In the genomic region with DNA sequence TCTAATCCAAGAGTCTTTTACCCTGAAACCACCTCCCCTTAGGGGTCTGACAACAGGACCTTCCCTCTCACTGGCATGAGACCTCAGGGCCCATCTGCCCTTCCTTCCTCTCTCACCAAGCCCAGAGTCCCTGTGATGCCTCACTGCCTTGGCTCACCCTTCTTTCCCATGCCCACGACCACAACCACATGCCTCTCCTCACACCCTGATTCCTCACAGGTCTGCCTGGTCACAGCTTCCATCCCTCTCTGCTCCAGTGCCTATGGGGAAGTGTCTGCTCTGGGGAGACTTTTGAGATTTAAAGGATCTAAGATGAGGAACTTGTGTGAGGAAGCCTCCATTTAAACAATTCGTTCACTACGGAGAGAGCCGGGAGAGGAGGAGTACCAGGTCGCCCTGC, we compare ENCODE assay signal across 28 cellular contexts.
"Had no signal": no experiment of that assay in that cellular context is flagged by ENCODE, and none has a peak within 500 bp of the region (broad histone marks: within the 10 kb centered on the region; RNA-seq: fewer than 3 reads in every experiment).

No MANE protein-coding gene starts in this region.

- H3K4me3 ChIP-seq: coronary artery, dorsolateral prefrontal cortex had no signal

- H3K27ac ChIP-seq: brain microvascular endothelial cell, coronary artery, dorsolateral prefrontal cortex had no signal

- H3K4me1 Mint-ChIP-seq: activated CD4-positive, alpha-beta T cell treated with anti-CD3 and anti-CD28 coated beads for 36 hours; activated CD4-positive, alpha-beta T cell treated with anti-CD3 and anti-CD28 coated beads, Interleukin-2, amount 10 ng/mL, durations not matched to agents 24 days and 14 days; activated T-helper 17 cell treated with anti-CD3 and anti-CD28 coated beads, Interleukin-2, amount 50 U/mL, for 72 hours; central memory CD8-positive, alpha-beta T cell had no signal

- DNase-seq: activated CD4-positive, alpha-beta memory T cell treated with anti-CD3 and anti-CD28 coated beads for 36 hours; activated CD4-positive, alpha-beta T cell treated with anti-CD3 and anti-CD28 coated beads for 36 hours; activated CD4-positive, alpha-beta T cell treated with anti-CD3 and anti-CD28 coated beads, Interleukin-2, amount 10 ng/mL, durations not matched to agents 24 days and 14 days; activated CD4-positive, CD25-positive, alpha-beta regulatory T cell; activated CD4-positive, CD25-positive, alpha-beta regulatory T cell treated with anti-CD3 and anti-CD28 coated beads, Interleukin-2, amount 50 U/mL, for 72 hours; activated CD8-positive, alpha-beta memory T cell treated with anti-CD3 and anti-CD28 coated beads, Interleukin-2, amount 50 U/mL, for 48 hours; activated CD8-positive, alpha-beta T cell treated with anti-CD3 and anti-CD28 coated beads, Interleukin-2, amount 10 ng/mL, durations not matched to agents 7 days and 5 days; activated effector memory CD4-positive, alpha-beta T cell treated with Interleukin-2 at 50 U/mL for 16 hours; activated gamma-delta T cell treated with Interleukin-2 at 50 U/mL for 16 hours; activated naive CD4-positive, alpha-beta T cell treated with anti-CD3 and anti-CD28 coated beads, Interleukin-2, amount 50 U/mL, for 16 hours; activated naive CD4-positive, alpha-beta T cell treated with Interleukin-2 at 50 U/mL for 16 hours; activated T-cell treated with anti-CD3 and anti-CD28 coated beads for 4 hours; activated T-cell treated with anti-CD3 and anti-CD28 coated beads, Interleukin-2, amount 50 U/mL, for 24 hours; amniotic stem cell; anterior cingulate cortex; dorsolateral prefrontal cortex; effector memory CD4-positive, alpha-beta T cell; endodermal cell; foreskin fibroblast; glutamatergic neuron; T-helper 2 cell had no signal

- H3K4me3 Mint-ChIP-seq: activated CD4-positive, alpha-beta memory T cell treated with anti-CD3 and anti-CD28 coated beads for 36 hours; activated CD4-positive, alpha-beta T cell treated with anti-CD3 and anti-CD28 coated beads for 36 hours; activated CD4-positive, alpha-beta T cell treated with anti-CD3 and anti-CD28 coated beads, Interleukin-2, amount 10 ng/mL, durations not matched to agents 24 days and 14 days; activated CD8-positive, alpha-beta T cell treated with anti-CD3 and anti-CD28 coated beads, Interleukin-2, amount 10 ng/mL, durations not matched to agents 7 days and 5 days; activated naive CD8-positive, alpha-beta T cell; activated T-cell treated with anti-CD3 and anti-CD28 coated beads, Interleukin-2, amount 50 U/mL, for 24 hours; activated T-helper 17 cell treated with anti-CD3 and anti-CD28 coated beads, Interleukin-2, amount 50 U/mL, for 72 hours; central memory CD8-positive, alpha-beta T cell; dendritic cell treated with granulocyte-macrophage colony-stimulating factor and Interleukin-4, amounts not matched to agents 40 ng/mL and 50 ng/mL, for 4 days; endodermal cell had no signal

- H3K27me3 ChIP-seq: brain microvascular endothelial cell had no signal

- H3K27ac Mint-ChIP-seq: activated CD4-positive, alpha-beta memory T cell treated with anti-CD3 and anti-CD28 coated beads for 36 hours; activated CD4-positive, alpha-beta T cell treated with anti-CD3 and anti-CD28 coated beads for 36 hours; activated CD4-positive, alpha-beta T cell treated with anti-CD3 and anti-CD28 coated beads, Interleukin-2, amount 10 ng/mL, durations not matched to agents 24 days and 14 days; activated CD8-positive, alpha-beta T cell treated with anti-CD3 and anti-CD28 coated beads, Interleukin-2, amount 10 ng/mL, durations not matched to agents 7 days and 5 days; activated naive CD8-positive, alpha-beta T cell; activated T-cell treated with anti-CD3 and anti-CD28 coated beads, Interleukin-2, amount 50 U/mL, for 24 hours; activated T-helper 17 cell treated with anti-CD3 and anti-CD28 coated beads, Interleukin-2, amount 50 U/mL, for 72 hours; dendritic cell treated with granulocyte-macrophage colony-stimulating factor and Interleukin-4, amounts not matched to agents 40 ng/mL and 50 ng/mL, for 4 days; endodermal cell had no signal

- H3K9me3 Mint-ChIP-seq: activated CD4-positive, alpha-beta memory T cell treated with anti-CD3 and anti-CD28 coated beads for 36 hours; activated CD4-positive, alpha-beta T cell treated with anti-CD3 and anti-CD28 coated beads, Interleukin-2, amount 10 ng/mL, durations not matched to agents 24 days and 14 days; activated T-cell treated with anti-CD3 and anti-CD28 coated beads, Interleukin-2, amount 50 U/mL, for 24 hours; activated T-helper 17 cell treated with anti-CD3 and anti-CD28 coated beads, Interleukin-2, amount 50 U/mL, for 72 hours; central memory CD8-positive, alpha-beta T cell had no signal

- H3K36me3 ChIP-seq: brain microvascular endothelial cell had no signal

- ATAC-seq: activated CD4-positive, alpha-beta T cell treated with anti-CD3 and anti-CD28 coated beads for 36 hours; activated CD8-positive, alpha-beta T cell treated with anti-CD3 and anti-CD28 coated beads, Interleukin-2, amount 10 ng/mL, durations not matched to agents 7 days and 5 days; activated T-helper 17 cell treated with anti-CD3 and anti-CD28 coated beads, Interleukin-2, amount 50 U/mL, for 72 hours; esophagus mucosa had no signal

- H3K27me3 Mint-ChIP-seq: activated CD4-positive, alpha-beta T cell treated with anti-CD3 and anti-CD28 coated beads, Interleukin-2, amount 10 ng/mL, durations not matched to agents 24 days and 14 days; activated naive CD8-positive, alpha-beta T cell; dendritic cell treated with granulocyte-macrophage colony-stimulating factor and Interleukin-4, amounts not matched to agents 40 ng/mL and 50 ng/mL, for 4 days had no signal

- H3K36me3 Mint-ChIP-seq: activated CD4-positive, alpha-beta memory T cell treated with anti-CD3 and anti-CD28 coated beads for 36 hours; activated naive CD8-positive, alpha-beta T cell had no signal
